In genomic region chr19:43462383-43462782, GRCh38 we compare ENCODE assay signal across 1 cellular context.
TF ChIP-seq lines count a peak whose summit lies in the region.

No MANE protein-coding gene starts in this region.

TF ChIP-seq in H1, 55 proteins besides CTCF, POLR2A, EP300 and RAD21:
- TF ChIP-seq SP4 (IDR thresholded peaks at IDR 0.05; ENCODE audit: low read length), result no peak
TF ChIP-seq in H1: peak in this region for 0.
